In genomic region chr6:118553132-118553531, GRCh38 we compare ENCODE assay signal across 32 cellular contexts. TPM values are rescaled to one million over a fixed set of nuclear protein-coding genes. Genes with fewer than 3 reads are reported as not detected.
DNase-seq lines count a peak whose midpoint lies in the region; ATAC-seq, FAIRE-seq and TF ChIP-seq lines count a peak whose summit lies in the region.
"Had no signal": no experiment of that assay in that cellular context is flagged by ENCODE, and none has a peak within 500 bp of the region (broad histone marks: within the 10 kb centered on the region; RNA-seq: fewer than 3 reads in every experiment).

No MANE protein-coding gene starts in this region.

- no TSS peak for BruUV-seq in K562 (replicated peaks; lab: Mats Ljungman, UMichigan)

- peak overlapping the region; percentile 61 for H3K4me3 ChIP-seq in cardiac muscle cell
- H3K4me3 ChIP-seq in K562: no peak overlapping the region
- H3K4me3 ChIP-seq in osteoblast (ENCODE audit: insufficient read depth, low read length): no peak overlapping the region
- H3K4me3 ChIP-seq in transverse colon: no peak overlapping the region
- H3K4me3 ChIP-seq: mucosa of descending colon, ovary had no signal

- H3K27me3 ChIP-seq in cardiac muscle cell (no peaks in the 10 kb centered on the region), K562 (ENCODE audit: control insufficient read depth in 2 of 2, insufficient read depth in 2 of 2, low read length in 2 of 2) (no peaks in the 10 kb centered on the region), osteoblast (ENCODE audit: insufficient read depth, low read length) (no peaks in the 10 kb centered on the region), transverse colon (no peaks in the 10 kb centered on the region)
- H3K27me3 ChIP-seq: ovary had no signal

- no peaks in the 10 kb centered on the region for H4K20me1 ChIP-seq in K562 (replicated peaks; ENCODE audit: control insufficient read depth, insufficient read depth, low read length)
- H4K20me1 ChIP-seq in osteoblast (ENCODE audit: insufficient read depth, low read length): peaks cover 7% of the 10 kb centered on the region

- no peaks in the 10 kb centered on the region for H3K9me3 ChIP-seq in cardiac muscle cell (ENCODE audit: low read depth)
- no peaks in the 10 kb centered on the region for H3K9me3 ChIP-seq in K562 (replicated peaks; ENCODE audit: control insufficient read depth, insufficient read depth, low read depth, low read length)
- no peaks in the 10 kb centered on the region for H3K9me3 ChIP-seq in osteoblast (ENCODE audit: low read depth, low read length)
- no peaks in the 10 kb centered on the region for H3K9me3 ChIP-seq in transverse colon
- H3K9me3 ChIP-seq: mucosa of descending colon, ovary had no signal

- TF ChIP-seq RAD21 in K562 (CRISPR knock-in tag; conservative IDR thresholded peaks at IDR 0.05 in 1 of 2, IDR thresholded peaks at IDR 0.05 in 1 of 2): no peak

- H3K36me3 ChIP-seq in cardiac muscle cell: peaks cover 24% of the 10 kb centered on the region
- H3K36me3 ChIP-seq in K562 (ENCODE audit: control insufficient read depth, insufficient read depth, low read length): no peaks in the 10 kb centered on the region
- no peaks in the 10 kb centered on the region for H3K36me3 ChIP-seq in osteoblast (ENCODE audit: insufficient read depth, low read length)
- H3K36me3 ChIP-seq in transverse colon: no peaks in the 10 kb centered on the region
- H3K36me3 ChIP-seq: ovary had no signal

- intact Hi-C loops in Right ventricle myocardium superior (cut with DNase I) (no loop called here), K562 (cut with micrococcal nuclease) (loop anchor here (2.0 to 5.0 kb wide), 3 partner anchors 28 to 576 kb away; no protein-coding TSS in a partner anchor), transverse colon (cut with DNase I; ENCODE audit: low total_unique reads) (no loop called here)

- TF ChIP-seq EP300 in K562 (IDR thresholded peaks at IDR 0.05; ENCODE audit: low read length): no peak
- TF ChIP-seq EP300 in transverse colon (IDR thresholded peaks at IDR 0.05; ENCODE audit: low read depth): no peak

- in situ Hi-C loops in K562 (cut with MboI) (loop anchor here (10.0 kb wide), 1 partner anchor 268 kb away; no protein-coding TSS in a partner anchor), transverse colon (cut with MboI; ENCODE audit: low pct_ligation_motif_present in 1 of 4, low pct_unique_long_range_greater_than_20kb in 1 of 4, low sequenced_read_pairs in 3 of 4) (loop anchor here in 2 of 4 donors (25.0 kb wide), 2 partner anchors 234 to 566 kb away; no protein-coding TSS in a partner anchor)

- no peak for FAIRE-seq in K562 (lab: Jason Lieb, UNC)
- FAIRE-seq: HepG2, RCC 7860 had no signal

- TF ChIP-seq POLR2A in K562 (conservative IDR thresholded peaks at IDR 0.05) (no peak), transverse colon (IDR thresholded peaks at IDR 0.05) (no peak)

- no peaks in the 10 kb centered on the region for H3K9me1 ChIP-seq in K562 (ENCODE audit: control insufficient read depth, insufficient read depth, low read length)

- H3K4me1 ChIP-seq in cardiac muscle cell (ENCODE audit: low read depth) (peaks cover 48% of the 10 kb centered on the region), K562 (replicated peaks in 1 of 2; ENCODE audit: control insufficient read depth in 2 of 2, insufficient read depth in 2 of 2, low read length in 2 of 2) (no peaks in the 10 kb centered on the region; a peak in 1 of 5 replicates), osteoblast (ENCODE audit: insufficient read depth, low read length) (peaks cover 26% of the 10 kb centered on the region), transverse colon (peaks cover 0 to 16% (median 0%) of the 10 kb centered on the region in 4 donors)

- CTCF ChIA-PET in K562 (lab: Yijun Ruan, JAX; ENCODE audit: low intra/inter-chr PET ratio): interaction anchor here (0.6 to 0.7 kb wide), 2 partner anchors 38 to 988 kb away, joined by 3 to 7 read pairs; no protein-coding TSS in a partner anchor

- 9% methylated on average over 1 of the region's 1 CpG for WGBS in K562 (ENCODE audit: insufficient coverage, low coverage, missing lambda C conversion rate)
- 44 to 45% methylated on average over 1 of the region's 1 CpG for WGBS in transverse colon (ENCODE audit: low coverage in 1 of 2), 2 donors

- TF ChIP-seq CTCF in cardiac muscle cell (IDR thresholded peaks at IDR 0.05; ENCODE audit: low read depth, low read length) (no peak), K562 (IDR thresholded peaks at IDR 0.05 in 2 of 3, conservative IDR thresholded peaks at IDR 0.05 in 1 of 3; ENCODE audit: insufficient read depth in 2 of 3, low read depth in 1 of 3, low read length in 3 of 3) (no peak), osteoblast (IDR thresholded peaks at IDR 0.05; ENCODE audit: extremely low read depth, low read depth, low read length) (no peak), transverse colon (IDR thresholded peaks at IDR 0.05) (no peak)

- ATAC-seq in Right ventricle myocardium superior (ENCODE audit: poor library complexity) (no peak), K562 (no peak), HG03571 (IDR thresholded peaks at IDR 0.05; ENCODE audit: unreplicated experiment) (no peak)
- ATAC-seq: activated T-cell treated with anti-CD3 and anti-CD28 coated beads, Interleukin-2, amount 50 U/mL, for 4 hours; HepG2; mucosa of descending colon had no signal

- H3K27ac ChIP-seq in cardiac muscle cell: peak overlapping the region; percentile 74
- no peak overlapping the region for H3K27ac ChIP-seq in K562 (ENCODE audit: extremely low read depth, low read depth, low read length)
- H3K27ac ChIP-seq in osteoblast (ENCODE audit: low read depth, low read length): peak overlapping the region; percentile 8
- peak overlapping the region; percentile 5 to 72 (median 36) for H3K27ac ChIP-seq in transverse colon
- H3K27ac ChIP-seq: ovary had no signal

- H3K79me2 ChIP-seq in K562 (ENCODE audit: control insufficient read depth, insufficient read depth, low read length) (no peaks in the 10 kb centered on the region), osteoblast (ENCODE audit: insufficient read depth, low read length) (peaks cover 12% of the 10 kb centered on the region)

- no peak overlapping the region for H3K4me2 ChIP-seq in K562 (ENCODE audit: insufficient read depth, low read length)
- no peak overlapping the region for H3K4me2 ChIP-seq in osteoblast (ENCODE audit: insufficient read depth, low read length)

- POLR2A ChIA-PET in K562 (lab: Yijun Ruan, JAX): interaction anchor here (1.8 kb wide), 1 partner anchor 12 kb away, joined by 5 read pairs; no protein-coding TSS in a partner anchor

- DNase-seq in cardiac muscle cell (ENCODE audit: low read depth in 1 of 2, low spot score in 1 of 2): no peak
- DNase-seq in Right ventricle myocardium superior: no peak
- no peak for DNase-seq in K562 (ENCODE audit: extremely low read depth in 1 of 4, low spot score in 3 of 4)
- DNase-seq in osteoblast (ENCODE audit: insufficient read length, low spot score, missing footprints): no peak
- no peak for DNase-seq in transverse colon
- DNase-seq in kidney tubule cell (ENCODE audit: low spot score): no peak
- DNase-seq in COLO829 (ENCODE audit: low spot score): no peak
- DNase-seq: 8988T; activated B cell treated with CpG ODN at 0.5 μM for 24 hours; activated CD4-positive, alpha-beta T cell treated with anti-CD3 and anti-CD28 coated beads, Interleukin-2, amount 50 U/mL, for 1 hour; activated gamma-delta T cell; activated naive CD8-positive, alpha-beta T cell treated with anti-CD3 and anti-CD28 coated beads, Interleukin-2, amount 10 ng/mL, durations not matched to agents 7 days and 5 days; activated T-cell treated with anti-CD3 and anti-CD28 coated beads, Interleukin-2, amount 50 U/mL, for 4 hours; CD4-positive, CD25-positive, alpha-beta regulatory T cell; central memory CD4-positive, alpha-beta T cell; endodermal cell; Kasumi-1; mammary epithelial cell; mucosa of descending colon; NCI-H1436 treated with DMSO at 0.1 percent for 48 hours; NCI-H2107; NCI-H446; NCI-H774; nephron progenitor cell; ovary; retina; stimulated activated CD4-positive, alpha-beta T cell treated with anti-CD3 and anti-CD28 coated beads, Interleukin-12 subunit alpha, Interleukin-12 subunit beta, amount 100 ng/mL, for 4 hours; stimulated activated CD4-positive, alpha-beta T cell treated with anti-CD3 and anti-CD28 coated beads, Interleukin-4, amount 100 ng/mL, for 24 hours; T-helper 1 cell had no signal

- H3K9ac ChIP-seq in K562 (ENCODE audit: insufficient read depth in 1 of 2, low read depth in 2 of 2, low read length in 2 of 2): no peak overlapping the region

- no peak overlapping the region for H2AFZ ChIP-seq in K562 (ENCODE audit: low read depth, low read length)
- no peak overlapping the region for H2AFZ ChIP-seq in osteoblast (ENCODE audit: low read length)

TF ChIP-seq in K562, 482 proteins besides CTCF, POLR2A, EP300 and RAD21 (continues in another document):
- TF ChIP-seq ZNF174 (CRISPR knock-in tag; IDR thresholded peaks at IDR 0.05) (no peak), ID3 (CRISPR knock-in tag; IDR thresholded peaks at IDR 0.05) (no peak), ID3 (tag; IDR thresholded peaks at IDR 0.05) (peak; percentile 85)

RNA-seq across cellular contexts. Expression of gene PLN, which starts 5.0 kb away (rescaled TPM):
- total RNA-seq in cardiac muscle cell (187 and 230 TPM in 2 replicates), Right ventricle myocardium superior (2,342 TPM), K562 (2014; rRNA removed) (not detected in 2 replicates), K562 (2014; rRNA removed; fragmentation: Illumina TruSeq; extraction: Trizol) (not detected in 2 replicates), K562 (2015; rRNA removed; fragmentation: Illumina TruSeq; extraction: Trizol) (not detected in 2 replicates), K562 (2021) (0.09 TPM in 1 of 2 replicates, not detected in the other), osteoblast (0.36 and 0.59 TPM in 2 replicates), transverse colon (10 to 100 TPM; 32.6 to 52.0 (median 47.1) TPM)
- polyA plus RNA-seq in cardiac muscle cell (502 and 603 TPM in 2 replicates), K562 (2011; rRNA removed) (0.03 and 0.05 TPM in 2 replicates), K562 (2014; fragmentation: Illumina TruSeq; extraction: Trizol) (not detected in 2 replicates), K562 (2014; fragmentation: Nextera tagmentation; extraction: Ambion mirVana) (under 1 TPM; 0.03 to 0.30 TPM), K562 (2014; rRNA removed) (not detected in 2 replicates)
- total RNA-seq in K562 (2011; cell fraction: chromatin; rRNA removed; ENCODE audit: low replicate concordance): not detected in 2 replicates
- total RNA-seq in K562 (2011; cell fraction: nucleolus; rRNA removed): not detected in 2 replicates
- total RNA-seq in K562 (2011; cell fraction: nucleoplasm; rRNA removed): 0.31 TPM in 1 of 2 replicates, not detected in the other
- not detected in 2 replicates for polyA plus RNA-seq in K562 (2011; cell fraction: cytosol; rRNA removed)
- polyA plus RNA-seq in K562 (2011; cell fraction: nucleus; rRNA removed): not detected in 2 replicates
- 0.08 TPM in 1 of 2 replicates, not detected in the other for polyA plus RNA-seq in K562 (2012)
- polyA minus RNA-seq in K562 (2011; rRNA and poly(A)+ RNA removed): 0.15 TPM in 1 of 2 replicates, not detected in the other
- polyA minus RNA-seq in K562 (2011; cell fraction: cytosol; rRNA and poly(A)+ RNA removed): not detected in 2 replicates
- polyA minus RNA-seq in K562 (2011; cell fraction: nucleus; rRNA and poly(A)+ RNA removed): 0.33 TPM in 1 of 2 replicates, not detected in the other
- total RNA-seq: activated B cell treated with CpG ODN at 0.5 μM for 24 hours; activated naive CD8-positive, alpha-beta T cell treated with anti-CD3 and anti-CD28 coated beads, Interleukin-2, amount 10 ng/mL, durations not matched to agents 7 days and 5 days; CD4-positive, CD25-positive, alpha-beta regulatory T cell; endodermal cell; HepG2; mammary epithelial cell had no signal
- polyA plus RNA-seq: HepG2, mammary epithelial cell had no signal

Comparison
In these comparisons a context has a peak if more than half of its experiments do, and no peak if none do; other contexts are left out.
1. RNA of gene PLN, which starts 5.0 kb away (total RNA-seq): 2,342 TPM in Right ventricle myocardium superior (single experiment), 187 to 230 TPM in cardiac muscle cell and 32.6 to 52.0 TPM in transverse colon; 0.36 to 0.59 TPM in osteoblast and 0.09 to 0.31 TPM in K562; every median in the first group is over 10 times any median in the second.